ENCODE assay signal across 8 cellular contexts in genomic region chr4:109816082-109816442, GRCh38. TPM values are rescaled to one million over a fixed set of nuclear protein-coding genes. Genes with fewer than 3 reads are reported as not detected.
DNase-seq lines count a peak whose midpoint lies in the region; ATAC-seq and TF ChIP-seq lines count a peak whose summit lies in the region.

No MANE protein-coding gene starts in this region.

- H4K20me1 ChIP-seq in DOHH2 (ENCODE audit: control insufficient read depth, insufficient read depth, low read depth, low read length), result no peaks in the 10 kb centered on the region

- H3K4me2 ChIP-seq in DOHH2 (ENCODE audit: low read length), result peak overlapping the region; percentile 82

- H3K27me3 ChIP-seq in DOHH2 (ENCODE audit: control insufficient read depth, low read length) (no peaks in the 10 kb centered on the region), right lobe of liver (no peaks in the 10 kb centered on the region)

- peaks cover 45% of the 10 kb centered on the region for H3K36me3 ChIP-seq in DOHH2 (ENCODE audit: control insufficient read depth, low read length)
- H3K36me3 ChIP-seq in right lobe of liver, result peaks cover 0 to 12% (median 0%) of the 10 kb centered on the region in 4 donors

- no peak for ATAC-seq in right lobe of liver
- no peak for ATAC-seq in GM18520 (IDR thresholded peaks at IDR 0.05; ENCODE audit: unreplicated experiment)
- ATAC-seq in HG02973 (IDR thresholded peaks at IDR 0.05; ENCODE audit: unreplicated experiment), result no peak

- TF ChIP-seq POLR2A in right lobe of liver (IDR thresholded peaks at IDR 0.05), result no peak

- TF ChIP-seq CTCF in DOHH2 (IDR thresholded peaks at IDR 0.05; ENCODE audit: low read depth, low read length, poor library complexity, severe bottlenecking) (no peak), astrocyte of the spinal cord (IDR thresholded peaks at IDR 0.05; ENCODE audit: low read depth, low read length) (no peak), right lobe of liver (IDR thresholded peaks at IDR 0.05) (no peak)

- in situ Hi-C loops in astrocyte of the spinal cord (cut with HindIII; ENCODE audit: low sequenced_read_pairs), result no loop called here

- H3K9me3 ChIP-seq in DOHH2 (ENCODE audit: control insufficient read depth, insufficient read depth, low read length) (no peaks in the 10 kb centered on the region), right lobe of liver (no peaks in the 10 kb centered on the region)

- intact Hi-C loops in right lobe of liver (cut with DNase I), result loop anchor here in 1 of 2 donors (10.0 kb wide), 1 partner anchor 121 kb away; no protein-coding TSS in a partner anchor

- 0% methylated on average over 18 of the region's 19 CpGs for WGBS in right lobe of liver (ENCODE audit: insufficient coverage, low coverage, low lambda C conversion rate, missing lambda C conversion rate)

- DNase-seq in T follicular helper cell (ENCODE audit: low read depth), result peak; percentile 19
- no peak for DNase-seq in astrocyte of the spinal cord (ENCODE audit: low read depth, low spot score)
- DNase-seq in right lobe of liver, result peak in 1 of 3 donors; percentile 33
- DNase-seq in stimulated activated CD8-positive, alpha-beta memory T cell treated with anti-CD3 and anti-CD28 coated beads, Interleukin-12 subunit alpha, Interleukin-12 subunit beta, amount 100 ng/mL, for 4 hours (ENCODE audit: low read depth), result peak; percentile 32
- no peak for DNase-seq in RKO (ENCODE audit: low spot score)

- peaks cover 58% of the 10 kb centered on the region for H3K79me2 ChIP-seq in DOHH2 (ENCODE audit: control insufficient read depth, low read length)

- H3K4me1 ChIP-seq in DOHH2 (ENCODE audit: control insufficient read depth, low read length) (peaks cover 22% of the 10 kb centered on the region), right lobe of liver (peaks cover 0 to 11% (median 4%) of the 10 kb centered on the region in 4 donors)

- no peaks in the 10 kb centered on the region for H3F3A ChIP-seq in DOHH2 (ENCODE audit: control insufficient read depth, insufficient read depth)

- H3K4me3 ChIP-seq in DOHH2 (ENCODE audit: low read length) (peak overlapping the region; percentile 82), astrocyte of the spinal cord (ENCODE audit: low read depth, low read length) (peak overlapping the region; percentile 92), right lobe of liver (peak overlapping the region; percentile 72 to 82 (median 80))

- H3K9me2 ChIP-seq in DOHH2 (replicated peaks; ENCODE audit: control insufficient read depth, low read length), result no peaks in the 10 kb centered on the region

- peak overlapping the region; percentile 58 for H3K27ac ChIP-seq in DOHH2 (ENCODE audit: low read depth, low read length)
- H3K27ac ChIP-seq in right lobe of liver, result peak overlapping the region in 2 of 3 donors; percentile 79 to 84

RNA-seq across cellular contexts. Expression of gene GAR1, which starts 0.5 kb away (rescaled TPM):
- 1 to 10 TPM; 2.9 to 7.1 (median 4.4) TPM for total RNA-seq in right lobe of liver

RNA-seq across cellular contexts. Expression of gene RRH, which starts 11.7 kb away (rescaled TPM):
- under 1 TPM in 2 of 6 experiments, not detected in 4; 0.18 to 0.25 TPM for total RNA-seq in right lobe of liver

RNA-seq across cellular contexts. Expression of gene CFI, which starts 14.3 kb away (rescaled TPM):
- total RNA-seq in right lobe of liver, result 100 to 1,000 TPM; 316 to 610 (median 469) TPM

RNA-seq across cellular contexts. Expression of gene LRIT3, which starts 31.8 kb away (rescaled TPM):
- total RNA-seq in right lobe of liver, result under 1 TPM; 0.05 to 0.25 (median 0.15) TPM

Comparison
In these comparisons a context has a peak if more than half of its experiments do, and no peak if none do; other contexts are left out.
1. DNase-seq: peak in T follicular helper cell (single experiment) and stimulated activated CD8-positive, alpha-beta memory T cell treated with anti-CD3 and anti-CD28 coated beads, Interleukin-12 subunit alpha, Interleukin-12 subunit beta, amount 100 ng/mL, for 4 hours (single experiment); none in astrocyte of the spinal cord (single experiment) and RKO (single experiment).
2. Peak in every context shown above with its lines, with median percentiles within 50 percentile points of each other: H3K4me3 ChIP-seq.